In the genomic region with DNA sequence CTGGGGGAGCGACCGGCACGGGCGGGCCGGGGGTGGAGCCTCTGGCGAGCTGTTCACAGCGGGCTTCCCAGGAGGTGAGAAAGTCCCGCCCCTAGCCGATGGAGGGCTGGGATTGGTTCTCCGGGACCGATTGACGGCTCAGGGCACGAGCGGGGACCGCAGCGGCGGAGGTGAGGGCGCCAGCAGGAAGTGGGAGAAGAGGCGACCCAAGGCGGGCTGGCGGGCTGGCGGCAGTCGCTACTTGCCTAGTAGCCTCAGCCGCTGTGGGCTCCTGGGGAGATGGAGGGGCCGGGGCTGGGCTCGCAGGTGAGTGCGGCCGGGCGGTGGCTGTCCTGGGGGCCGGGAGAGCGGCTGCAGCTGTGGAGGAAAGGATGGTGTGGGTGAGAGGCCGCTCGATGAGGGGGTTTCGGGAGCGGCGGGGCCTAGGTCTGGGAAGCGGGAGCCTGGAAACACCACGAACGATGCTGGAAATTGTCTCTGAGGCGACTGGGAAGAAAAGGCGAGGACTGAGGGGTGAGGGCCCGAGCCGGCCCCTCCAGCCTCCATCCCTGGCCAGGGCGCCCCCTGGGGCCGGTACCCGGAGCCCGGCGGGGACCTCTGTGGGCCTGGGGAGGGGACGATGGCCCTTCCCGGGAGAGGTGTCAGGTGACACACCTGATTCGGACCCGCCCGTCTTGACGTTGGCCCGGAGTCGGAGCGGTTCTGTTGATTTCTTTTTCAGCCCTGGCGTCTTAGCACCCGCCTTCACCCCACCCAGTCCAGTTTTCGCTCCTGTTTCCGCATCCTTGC, we compare ENCODE assay signal across 1 cellular context.
TF ChIP-seq lines count a peak whose summit lies in the region.

A gene with protein sequence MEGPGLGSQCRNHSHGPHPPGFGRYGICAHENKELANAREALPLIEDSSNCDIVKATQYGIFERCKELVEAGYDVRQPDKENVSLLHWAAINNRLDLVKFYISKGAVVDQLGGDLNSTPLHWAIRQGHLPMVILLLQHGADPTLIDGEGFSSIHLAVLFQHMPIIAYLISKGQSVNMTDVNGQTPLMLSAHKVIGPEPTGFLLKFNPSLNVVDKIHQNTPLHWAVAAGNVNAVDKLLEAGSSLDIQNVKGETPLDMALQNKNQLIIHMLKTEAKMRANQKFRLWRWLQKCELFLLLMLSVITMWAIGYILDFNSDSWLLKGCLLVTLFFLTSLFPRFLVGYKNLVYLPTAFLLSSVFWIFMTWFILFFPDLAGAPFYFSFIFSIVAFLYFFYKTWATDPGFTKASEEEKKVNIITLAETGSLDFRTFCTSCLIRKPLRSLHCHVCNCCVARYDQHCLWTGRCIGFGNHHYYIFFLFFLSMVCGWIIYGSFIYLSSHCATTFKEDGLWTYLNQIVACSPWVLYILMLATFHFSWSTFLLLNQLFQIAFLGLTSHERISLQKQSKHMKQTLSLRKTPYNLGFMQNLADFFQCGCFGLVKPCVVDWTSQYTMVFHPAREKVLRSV (plus strand): TSS at position 198 of the 789 bp plus-strand sequence. CDS start 82 bp downstream, at position 280.

TF ChIP-seq in K562, 482 proteins besides CTCF, POLR2A, EP300 and RAD21 (continued from another document and continues in another):
- TF ChIP-seq, protein P1, sequence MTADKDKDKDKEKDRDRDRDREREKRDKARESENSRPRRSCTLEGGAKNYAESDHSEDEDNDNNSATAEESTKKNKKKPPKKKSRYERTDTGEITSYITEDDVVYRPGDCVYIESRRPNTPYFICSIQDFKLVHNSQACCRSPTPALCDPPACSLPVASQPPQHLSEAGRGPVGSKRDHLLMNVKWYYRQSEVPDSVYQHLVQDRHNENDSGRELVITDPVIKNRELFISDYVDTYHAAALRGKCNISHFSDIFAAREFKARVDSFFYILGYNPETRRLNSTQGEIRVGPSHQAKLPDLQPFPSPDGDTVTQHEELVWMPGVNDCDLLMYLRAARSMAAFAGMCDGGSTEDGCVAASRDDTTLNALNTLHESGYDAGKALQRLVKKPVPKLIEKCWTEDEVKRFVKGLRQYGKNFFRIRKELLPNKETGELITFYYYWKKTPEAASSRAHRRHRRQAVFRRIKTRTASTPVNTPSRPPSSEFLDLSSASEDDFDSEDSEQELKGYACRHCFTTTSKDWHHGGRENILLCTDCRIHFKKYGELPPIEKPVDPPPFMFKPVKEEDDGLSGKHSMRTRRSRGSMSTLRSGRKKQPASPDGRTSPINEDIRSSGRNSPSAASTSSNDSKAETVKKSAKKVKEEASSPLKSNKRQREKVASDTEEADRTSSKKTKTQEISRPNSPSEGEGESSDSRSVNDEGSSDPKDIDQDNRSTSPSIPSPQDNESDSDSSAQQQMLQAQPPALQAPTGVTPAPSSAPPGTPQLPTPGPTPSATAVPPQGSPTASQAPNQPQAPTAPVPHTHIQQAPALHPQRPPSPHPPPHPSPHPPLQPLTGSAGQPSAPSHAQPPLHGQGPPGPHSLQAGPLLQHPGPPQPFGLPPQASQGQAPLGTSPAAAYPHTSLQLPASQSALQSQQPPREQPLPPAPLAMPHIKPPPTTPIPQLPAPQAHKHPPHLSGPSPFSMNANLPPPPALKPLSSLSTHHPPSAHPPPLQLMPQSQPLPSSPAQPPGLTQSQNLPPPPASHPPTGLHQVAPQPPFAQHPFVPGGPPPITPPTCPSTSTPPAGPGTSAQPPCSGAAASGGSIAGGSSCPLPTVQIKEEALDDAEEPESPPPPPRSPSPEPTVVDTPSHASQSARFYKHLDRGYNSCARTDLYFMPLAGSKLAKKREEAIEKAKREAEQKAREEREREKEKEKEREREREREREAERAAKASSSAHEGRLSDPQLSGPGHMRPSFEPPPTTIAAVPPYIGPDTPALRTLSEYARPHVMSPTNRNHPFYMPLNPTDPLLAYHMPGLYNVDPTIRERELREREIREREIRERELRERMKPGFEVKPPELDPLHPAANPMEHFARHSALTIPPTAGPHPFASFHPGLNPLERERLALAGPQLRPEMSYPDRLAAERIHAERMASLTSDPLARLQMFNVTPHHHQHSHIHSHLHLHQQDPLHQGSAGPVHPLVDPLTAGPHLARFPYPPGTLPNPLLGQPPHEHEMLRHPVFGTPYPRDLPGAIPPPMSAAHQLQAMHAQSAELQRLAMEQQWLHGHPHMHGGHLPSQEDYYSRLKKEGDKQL (CRISPR knock-in tag; IDR thresholded peaks at IDR 0.05; ENCODE audit: borderline replicate concordance): no peak
- TF ChIP-seq ZNF695 (CRISPR knock-in tag; IDR thresholded peaks at IDR 0.05): no peak
- no peak for TF ChIP-seq ZBTB17 (CRISPR knock-in tag; IDR thresholded peaks at IDR 0.05)
- TF ChIP-seq TBL1XR1 (IDR thresholded peaks at IDR 0.05; ENCODE audit: low read length in 2 of 2): no peak
- TF ChIP-seq, protein P2, sequence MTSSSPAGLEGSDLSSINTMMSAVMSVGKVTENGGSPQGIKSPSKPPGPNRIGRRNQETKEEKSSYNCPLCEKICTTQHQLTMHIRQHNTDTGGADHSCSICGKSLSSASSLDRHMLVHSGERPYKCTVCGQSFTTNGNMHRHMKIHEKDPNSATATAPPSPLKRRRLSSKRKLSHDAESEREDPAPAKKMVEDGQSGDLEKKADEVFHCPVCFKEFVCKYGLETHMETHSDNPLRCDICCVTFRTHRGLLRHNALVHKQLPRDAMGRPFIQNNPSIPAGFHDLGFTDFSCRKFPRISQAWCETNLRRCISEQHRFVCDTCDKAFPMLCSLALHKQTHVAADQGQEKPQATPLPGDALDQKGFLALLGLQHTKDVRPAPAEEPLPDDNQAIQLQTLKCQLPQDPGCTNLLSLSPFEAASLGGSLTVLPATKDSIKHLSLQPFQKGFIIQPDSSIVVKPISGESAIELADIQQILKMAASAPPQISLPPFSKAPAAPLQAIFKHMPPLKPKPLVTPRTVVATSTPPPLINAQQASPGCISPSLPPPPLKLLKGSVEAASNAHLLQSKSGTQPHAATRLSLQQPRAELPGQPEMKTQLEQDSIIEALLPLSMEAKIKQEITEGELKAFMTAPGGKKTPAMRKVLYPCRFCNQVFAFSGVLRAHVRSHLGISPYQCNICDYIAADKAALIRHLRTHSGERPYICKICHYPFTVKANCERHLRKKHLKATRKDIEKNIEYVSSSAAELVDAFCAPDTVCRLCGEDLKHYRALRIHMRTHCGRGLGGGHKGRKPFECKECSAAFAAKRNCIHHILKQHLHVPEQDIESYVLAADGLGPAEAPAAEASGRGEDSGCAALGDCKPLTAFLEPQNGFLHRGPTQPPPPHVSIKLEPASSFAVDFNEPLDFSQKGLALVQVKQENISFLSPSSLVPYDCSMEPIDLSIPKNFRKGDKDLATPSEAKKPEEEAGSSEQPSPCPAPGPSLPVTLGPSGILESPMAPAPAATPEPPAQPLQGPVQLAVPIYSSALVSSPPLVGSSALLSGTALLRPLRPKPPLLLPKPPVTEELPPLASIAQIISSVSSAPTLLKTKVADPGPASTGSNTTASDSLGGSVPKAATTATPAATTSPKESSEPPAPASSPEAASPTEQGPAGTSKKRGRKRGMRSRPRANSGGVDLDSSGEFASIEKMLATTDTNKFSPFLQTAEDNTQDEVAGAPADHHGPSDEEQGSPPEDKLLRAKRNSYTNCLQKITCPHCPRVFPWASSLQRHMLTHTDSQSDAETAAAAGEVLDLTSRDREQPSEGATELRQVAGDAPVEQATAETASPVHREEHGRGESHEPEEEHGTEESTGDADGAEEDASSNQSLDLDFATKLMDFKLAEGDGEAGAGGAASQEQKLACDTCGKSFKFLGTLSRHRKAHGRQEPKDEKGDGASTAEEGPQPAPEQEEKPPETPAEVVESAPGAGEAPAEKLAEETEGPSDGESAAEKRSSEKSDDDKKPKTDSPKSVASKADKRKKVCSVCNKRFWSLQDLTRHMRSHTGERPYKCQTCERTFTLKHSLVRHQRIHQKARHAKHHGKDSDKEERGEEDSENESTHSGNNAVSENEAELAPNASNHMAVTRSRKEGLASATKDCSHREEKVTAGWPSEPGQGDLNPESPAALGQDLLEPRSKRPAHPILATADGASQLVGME (CRISPR knock-in tag; IDR thresholded peaks at IDR 0.05): peak; percentile 96
- TF ChIP-seq ZNF589 (CRISPR knock-in tag; IDR thresholded peaks at IDR 0.05; ENCODE audit: low read depth): no peak
- TF ChIP-seq, protein P3, sequence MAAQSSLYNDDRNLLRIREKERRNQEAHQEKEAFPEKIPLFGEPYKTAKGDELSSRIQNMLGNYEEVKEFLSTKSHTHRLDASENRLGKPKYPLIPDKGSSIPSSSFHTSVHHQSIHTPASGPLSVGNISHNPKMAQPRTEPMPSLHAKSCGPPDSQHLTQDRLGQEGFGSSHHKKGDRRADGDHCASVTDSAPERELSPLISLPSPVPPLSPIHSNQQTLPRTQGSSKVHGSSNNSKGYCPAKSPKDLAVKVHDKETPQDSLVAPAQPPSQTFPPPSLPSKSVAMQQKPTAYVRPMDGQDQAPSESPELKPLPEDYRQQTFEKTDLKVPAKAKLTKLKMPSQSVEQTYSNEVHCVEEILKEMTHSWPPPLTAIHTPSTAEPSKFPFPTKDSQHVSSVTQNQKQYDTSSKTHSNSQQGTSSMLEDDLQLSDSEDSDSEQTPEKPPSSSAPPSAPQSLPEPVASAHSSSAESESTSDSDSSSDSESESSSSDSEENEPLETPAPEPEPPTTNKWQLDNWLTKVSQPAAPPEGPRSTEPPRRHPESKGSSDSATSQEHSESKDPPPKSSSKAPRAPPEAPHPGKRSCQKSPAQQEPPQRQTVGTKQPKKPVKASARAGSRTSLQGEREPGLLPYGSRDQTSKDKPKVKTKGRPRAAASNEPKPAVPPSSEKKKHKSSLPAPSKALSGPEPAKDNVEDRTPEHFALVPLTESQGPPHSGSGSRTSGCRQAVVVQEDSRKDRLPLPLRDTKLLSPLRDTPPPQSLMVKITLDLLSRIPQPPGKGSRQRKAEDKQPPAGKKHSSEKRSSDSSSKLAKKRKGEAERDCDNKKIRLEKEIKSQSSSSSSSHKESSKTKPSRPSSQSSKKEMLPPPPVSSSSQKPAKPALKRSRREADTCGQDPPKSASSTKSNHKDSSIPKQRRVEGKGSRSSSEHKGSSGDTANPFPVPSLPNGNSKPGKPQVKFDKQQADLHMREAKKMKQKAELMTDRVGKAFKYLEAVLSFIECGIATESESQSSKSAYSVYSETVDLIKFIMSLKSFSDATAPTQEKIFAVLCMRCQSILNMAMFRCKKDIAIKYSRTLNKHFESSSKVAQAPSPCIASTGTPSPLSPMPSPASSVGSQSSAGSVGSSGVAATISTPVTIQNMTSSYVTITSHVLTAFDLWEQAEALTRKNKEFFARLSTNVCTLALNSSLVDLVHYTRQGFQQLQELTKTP (IDR thresholded peaks at IDR 0.05; ENCODE audit: low read depth in 1 of 2, partially characterized antibody in 2 of 2): no peak
- TF ChIP-seq BRD9 (IDR thresholded peaks at IDR 0.05; ENCODE audit: low read depth, partially characterized antibody): no peak
- TF ChIP-seq ZNF175 (CRISPR knock-in tag; IDR thresholded peaks at IDR 0.05; ENCODE audit: low read depth): no peak
- peak; percentile 48 for TF ChIP-seq HMGN3 (IDR thresholded peaks at IDR 0.05; ENCODE audit: borderline replicate concordance, extremely low read depth, insufficient read length, low read depth, low read length)
- TF ChIP-seq, protein P4, sequence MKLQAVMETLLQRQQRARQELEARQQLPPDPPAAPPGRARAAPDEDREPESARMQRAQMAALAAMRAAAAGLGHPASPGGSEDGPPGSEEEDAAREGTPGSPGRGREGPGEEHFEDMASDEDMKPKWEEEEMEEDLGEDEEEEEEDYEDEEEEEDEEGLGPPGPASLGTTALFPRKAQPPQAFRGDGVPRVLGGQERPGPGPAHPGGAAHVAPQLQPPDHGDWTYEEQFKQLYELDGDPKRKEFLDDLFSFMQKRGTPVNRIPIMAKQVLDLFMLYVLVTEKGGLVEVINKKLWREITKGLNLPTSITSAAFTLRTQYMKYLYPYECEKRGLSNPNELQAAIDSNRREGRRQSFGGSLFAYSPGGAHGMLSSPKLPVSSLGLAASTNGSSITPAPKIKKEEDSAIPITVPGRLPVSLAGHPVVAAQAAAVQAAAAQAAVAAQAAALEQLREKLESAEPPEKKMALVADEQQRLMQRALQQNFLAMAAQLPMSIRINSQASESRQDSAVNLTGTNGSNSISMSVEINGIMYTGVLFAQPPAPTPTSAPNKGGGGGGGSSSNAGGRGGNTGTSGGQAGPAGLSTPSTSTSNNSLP (IDR thresholded peaks at IDR 0.05; ENCODE audit: borderline replicate concordance, low read depth, low read length): no peak
- TF ChIP-seq, protein P5, sequence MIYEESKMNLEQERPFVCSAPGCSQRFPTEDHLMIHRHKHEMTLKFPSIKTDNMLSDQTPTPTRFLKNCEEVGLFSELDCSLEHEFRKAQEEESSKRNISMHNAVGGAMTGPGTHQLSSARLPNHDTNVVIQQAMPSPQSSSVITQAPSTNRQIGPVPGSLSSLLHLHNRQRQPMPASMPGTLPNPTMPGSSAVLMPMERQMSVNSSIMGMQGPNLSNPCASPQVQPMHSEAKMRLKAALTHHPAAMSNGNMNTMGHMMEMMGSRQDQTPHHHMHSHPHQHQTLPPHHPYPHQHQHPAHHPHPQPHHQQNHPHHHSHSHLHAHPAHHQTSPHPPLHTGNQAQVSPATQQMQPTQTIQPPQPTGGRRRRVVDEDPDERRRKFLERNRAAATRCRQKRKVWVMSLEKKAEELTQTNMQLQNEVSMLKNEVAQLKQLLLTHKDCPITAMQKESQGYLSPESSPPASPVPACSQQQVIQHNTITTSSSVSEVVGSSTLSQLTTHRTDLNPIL (CRISPR knock-in tag; IDR thresholded peaks at IDR 0.05): no peak
- TF ChIP-seq, protein P6, sequence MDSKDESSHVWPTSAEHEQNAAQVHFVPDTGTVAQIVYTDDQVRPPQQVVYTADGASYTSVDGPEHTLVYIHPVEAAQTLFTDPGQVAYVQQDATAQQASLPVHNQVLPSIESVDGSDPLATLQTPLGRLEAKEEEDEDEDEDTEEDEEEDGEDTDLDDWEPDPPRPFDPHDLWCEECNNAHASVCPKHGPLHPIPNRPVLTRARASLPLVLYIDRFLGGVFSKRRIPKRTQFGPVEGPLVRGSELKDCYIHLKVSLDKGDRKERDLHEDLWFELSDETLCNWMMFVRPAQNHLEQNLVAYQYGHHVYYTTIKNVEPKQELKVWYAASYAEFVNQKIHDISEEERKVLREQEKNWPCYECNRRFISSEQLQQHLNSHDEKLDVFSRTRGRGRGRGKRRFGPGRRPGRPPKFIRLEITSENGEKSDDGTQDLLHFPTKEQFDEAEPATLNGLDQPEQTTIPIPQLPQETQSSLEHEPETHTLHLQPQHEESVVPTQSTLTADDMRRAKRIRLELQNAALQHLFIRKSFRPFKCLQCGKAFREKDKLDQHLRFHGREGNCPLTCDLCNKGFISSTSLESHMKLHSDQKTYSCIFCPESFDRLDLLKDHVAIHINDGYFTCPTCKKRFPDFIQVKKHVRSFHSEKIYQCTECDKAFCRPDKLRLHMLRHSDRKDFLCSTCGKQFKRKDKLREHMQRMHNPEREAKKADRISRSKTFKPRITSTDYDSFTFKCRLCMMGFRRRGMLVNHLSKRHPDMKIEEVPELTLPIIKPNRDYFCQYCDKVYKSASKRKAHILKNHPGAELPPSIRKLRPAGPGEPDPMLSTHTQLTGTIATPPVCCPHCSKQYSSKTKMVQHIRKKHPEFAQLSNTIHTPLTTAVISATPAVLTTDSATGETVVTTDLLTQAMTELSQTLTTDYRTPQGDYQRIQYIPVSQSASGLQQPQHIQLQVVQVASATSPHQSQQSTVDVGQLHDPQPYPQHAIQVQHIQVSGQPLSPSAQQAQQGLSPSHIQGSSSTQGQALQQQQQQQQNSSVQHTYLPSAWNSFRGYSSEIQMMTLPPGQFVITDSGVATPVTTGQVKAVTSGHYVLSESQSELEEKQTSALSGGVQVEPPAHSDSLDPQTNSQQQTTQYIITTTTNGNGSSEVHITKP (IDR thresholded peaks at IDR 0.05; ENCODE audit: partially characterized antibody): no peak
- no peak for TF ChIP-seq DNMT1 (IDR thresholded peaks at IDR 0.05)
- no peak for TF ChIP-seq RFX7 (CRISPR knock-in tag; IDR thresholded peaks at IDR 0.05)
- no peak for TF ChIP-seq HDGF (IDR thresholded peaks at IDR 0.05)
- TF ChIP-seq GABPA (tag; conservative IDR thresholded peaks at IDR 0.05; ENCODE audit: low read depth): peak; percentile 70
